Comparison of ENCODE assay signal across 1 cellular context in the genomic region with DNA sequence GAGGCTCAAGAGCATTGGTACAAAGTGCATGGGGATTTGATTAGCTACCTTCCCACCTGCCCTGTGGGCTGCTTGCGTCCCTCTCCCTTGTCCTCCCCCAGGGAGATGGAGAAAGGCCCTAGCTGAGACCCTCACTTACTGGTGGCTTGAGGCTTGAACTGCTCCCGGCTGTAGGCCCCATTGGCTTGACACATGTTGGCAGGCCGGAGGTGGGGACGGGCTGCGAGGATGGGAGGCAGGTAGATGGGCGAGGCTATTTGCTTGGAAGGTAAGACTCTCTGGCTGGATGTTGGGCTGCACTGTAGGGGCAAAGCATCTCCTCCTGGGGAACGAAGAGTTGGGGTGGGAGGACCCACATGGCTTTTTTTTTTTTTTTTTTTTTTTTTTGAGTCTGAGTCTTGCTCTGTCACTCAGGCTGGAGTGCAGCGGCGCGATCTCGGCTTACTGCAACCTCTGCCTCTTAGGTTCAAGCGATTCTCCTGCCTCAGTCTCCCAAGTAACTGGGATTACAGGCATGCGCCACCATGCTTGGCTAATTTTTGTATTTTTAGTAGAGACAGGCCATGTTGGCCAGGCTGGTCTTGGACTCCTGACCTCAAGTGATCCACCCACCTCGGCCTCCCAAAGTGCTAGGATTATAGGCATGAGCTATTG.
TF ChIP-seq lines count a peak whose summit lies in the region.

No MANE protein-coding gene starts in this region.

TF ChIP-seq in K562, 482 proteins besides CTCF, POLR2A, EP300 and RAD21:
- TF ChIP-seq POLR2G (IDR thresholded peaks at IDR 0.05; ENCODE audit: low read depth, low read length) = 0 out of 2 replicates have a peak, but pooled peaks have one; percentile 31
TF ChIP-seq in K562: peak in this region for 1; not testable (repeated sequence) for 481.
